In the genomic region with DNA sequence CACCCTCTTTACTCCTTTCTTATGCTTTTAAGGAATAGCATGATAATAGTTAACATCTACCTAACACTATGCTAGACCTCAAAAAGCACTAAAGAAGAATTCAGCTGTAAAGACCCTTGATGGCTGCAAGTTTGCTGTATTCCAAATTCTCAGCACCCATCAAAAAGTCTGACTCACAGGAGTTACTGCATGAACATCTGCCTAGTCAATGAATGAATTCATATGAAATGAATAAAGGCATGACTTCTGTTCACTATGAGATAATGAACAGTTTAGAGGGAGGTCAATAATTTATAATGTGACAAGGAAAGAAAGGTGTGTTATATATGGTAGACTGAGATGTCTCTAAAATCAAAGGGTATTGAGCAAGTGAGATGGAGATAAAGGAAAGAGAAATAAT, we compare ENCODE assay signal across 1 cellular context.
TF ChIP-seq lines count a peak whose summit lies in the region.

No MANE protein-coding gene starts in this region.

TF ChIP-seq in HCT116, 20 proteins besides CTCF, POLR2A, EP300 and RAD21:
- TF ChIP-seq, protein P1, sequence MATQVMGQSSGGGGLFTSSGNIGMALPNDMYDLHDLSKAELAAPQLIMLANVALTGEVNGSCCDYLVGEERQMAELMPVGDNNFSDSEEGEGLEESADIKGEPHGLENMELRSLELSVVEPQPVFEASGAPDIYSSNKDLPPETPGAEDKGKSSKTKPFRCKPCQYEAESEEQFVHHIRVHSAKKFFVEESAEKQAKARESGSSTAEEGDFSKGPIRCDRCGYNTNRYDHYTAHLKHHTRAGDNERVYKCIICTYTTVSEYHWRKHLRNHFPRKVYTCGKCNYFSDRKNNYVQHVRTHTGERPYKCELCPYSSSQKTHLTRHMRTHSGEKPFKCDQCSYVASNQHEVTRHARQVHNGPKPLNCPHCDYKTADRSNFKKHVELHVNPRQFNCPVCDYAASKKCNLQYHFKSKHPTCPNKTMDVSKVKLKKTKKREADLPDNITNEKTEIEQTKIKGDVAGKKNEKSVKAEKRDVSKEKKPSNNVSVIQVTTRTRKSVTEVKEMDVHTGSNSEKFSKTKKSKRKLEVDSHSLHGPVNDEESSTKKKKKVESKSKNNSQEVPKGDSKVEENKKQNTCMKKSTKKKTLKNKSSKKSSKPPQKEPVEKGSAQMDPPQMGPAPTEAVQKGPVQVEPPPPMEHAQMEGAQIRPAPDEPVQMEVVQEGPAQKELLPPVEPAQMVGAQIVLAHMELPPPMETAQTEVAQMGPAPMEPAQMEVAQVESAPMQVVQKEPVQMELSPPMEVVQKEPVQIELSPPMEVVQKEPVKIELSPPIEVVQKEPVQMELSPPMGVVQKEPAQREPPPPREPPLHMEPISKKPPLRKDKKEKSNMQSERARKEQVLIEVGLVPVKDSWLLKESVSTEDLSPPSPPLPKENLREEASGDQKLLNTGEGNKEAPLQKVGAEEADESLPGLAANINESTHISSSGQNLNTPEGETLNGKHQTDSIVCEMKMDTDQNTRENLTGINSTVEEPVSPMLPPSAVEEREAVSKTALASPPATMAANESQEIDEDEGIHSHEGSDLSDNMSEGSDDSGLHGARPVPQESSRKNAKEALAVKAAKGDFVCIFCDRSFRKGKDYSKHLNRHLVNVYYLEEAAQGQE (IDR thresholded peaks at IDR 0.05; ENCODE audit: low read depth): no peak
- TF ChIP-seq ZNF274 (IDR thresholded peaks at IDR 0.05; ENCODE audit: low read depth, low read length) (no peak), POLR2AphosphoS5 (IDR thresholded peaks at IDR 0.05; ENCODE audit: low read depth, low read length) (no peak), SP1 (IDR thresholded peaks at IDR 0.05; ENCODE audit: low read depth) (no peak), ELF1 (IDR thresholded peaks at IDR 0.05; ENCODE audit: borderline replicate concordance, low read depth) (no peak), TCF7L2 (IDR thresholded peaks at IDR 0.05; ENCODE audit: borderline replicate concordance, extremely low read depth, insufficient read depth, insufficient read length) (no peak)
